ENCODE assay signal across 24 cellular contexts in the genomic region with DNA sequence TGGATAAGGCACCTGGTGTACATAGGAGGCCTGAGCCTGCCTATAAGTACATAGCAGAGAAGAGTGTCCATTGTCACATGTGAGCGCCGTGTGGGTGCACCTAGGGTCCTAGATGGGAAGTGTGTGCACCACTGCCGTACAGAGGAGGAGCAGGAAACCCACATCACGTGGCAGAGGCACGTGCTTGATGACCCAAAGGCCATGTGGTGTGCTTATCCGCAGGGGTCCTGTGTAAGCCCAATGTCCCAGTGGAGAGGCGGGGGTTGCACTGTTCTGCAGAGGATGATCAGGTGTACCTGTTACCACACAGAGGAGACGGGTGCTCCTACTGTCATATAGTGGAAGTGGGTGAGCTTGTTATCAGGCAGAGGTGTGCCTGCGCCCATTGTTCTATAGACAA.
"Had no signal": no experiment of that assay in that cellular context is flagged by ENCODE, and none has a peak within 500 bp of the region (broad histone marks: within the 10 kb centered on the region; RNA-seq: fewer than 3 reads in every experiment).

No MANE protein-coding gene starts in this region.

- H3K27ac Mint-ChIP-seq: activated B cell treated with CpG ODN at 0.5 μM for 24 hours; activated CD4-positive, alpha-beta T cell treated with anti-CD3 and anti-CD28 coated beads for 36 hours; activated naive CD4-positive, alpha-beta T cell treated with anti-CD3 and anti-CD28 coated beads, Interleukin-2, amount 50 U/mL, for 72 hours; activated T-cell treated with anti-CD3 and anti-CD28 coated beads, Interleukin-2, amount 50 U/mL, for 24 hours; activated T-helper 17 cell treated with anti-CD3 and anti-CD28 coated beads, Interleukin-2, amount 50 U/mL, for 72 hours; memory B cell; naive B cell; progenitor cell of endocrine pancreas; T-helper 1 cell treated with Interleukin-12 subunit alpha and Interleukin-12 subunit beta and Interleukin-4 antibody, amounts not matched to agents 30 μg/mL and 1 μg/mL, for 36 hours had no signal

- DNase-seq: activated B cell treated with CpG ODN at 0.5 μM for 24 hours; activated CD4-positive, alpha-beta T cell treated with anti-CD3 and anti-CD28 coated beads for 36 hours; activated CD4-positive, alpha-beta T cell treated with anti-CD3 and anti-CD28 coated beads, Interleukin-2, amount 50 U/mL, for 4 hours; activated CD8-positive, alpha-beta memory T cell treated with anti-CD3 and anti-CD28 coated beads for 24 hours; activated CD8-positive, alpha-beta memory T cell treated with anti-CD3 and anti-CD28 coated beads, Interleukin-2, amount 50 U/mL, for 4 hours; activated T-cell treated with anti-CD3 and anti-CD28 coated beads, Interleukin-2, amount 50 U/mL, for 24 hours; head of caudate nucleus; islet precursor cell; left colon; naive B cell; retina; stimulated activated CD4-positive, alpha-beta T cell treated with anti-CD3 and anti-CD28 coated beads, Interleukin-4, amount 100 ng/mL, for 24 hours; stimulated activated naive CD8-positive, alpha-beta T cell treated with anti-CD3 and anti-CD28 coated beads, Interleukin-15, Interleukin-2, amounts not matched to agents 100 U/mL and 50 U/mL, for 24 hours; T1000; upper lobe of left lung had no signal

- H3K27ac ChIP-seq: ascending aorta, coronary artery, gastroesophageal sphincter, upper lobe of left lung had no signal

- H3K4me1 Mint-ChIP-seq: activated B cell treated with CpG ODN at 0.5 μM for 24 hours; activated CD4-positive, alpha-beta T cell treated with anti-CD3 and anti-CD28 coated beads for 36 hours; activated T-helper 17 cell treated with anti-CD3 and anti-CD28 coated beads, Interleukin-2, amount 50 U/mL, for 72 hours; memory B cell; naive B cell had no signal

- H3K36me3 ChIP-seq: ascending aorta, gastroesophageal sphincter, upper lobe of left lung had no signal

- H3K27me3 ChIP-seq: ascending aorta, upper lobe of left lung had no signal

- H3K4me1 ChIP-seq: ascending aorta, gastroesophageal sphincter, upper lobe of left lung had no signal

- H3K36me3 Mint-ChIP-seq: memory B cell had no signal

- H3K9me3 Mint-ChIP-seq: activated T-cell treated with anti-CD3 and anti-CD28 coated beads, Interleukin-2, amount 50 U/mL, for 24 hours; activated T-helper 17 cell treated with anti-CD3 and anti-CD28 coated beads, Interleukin-2, amount 50 U/mL, for 72 hours; memory B cell; T-helper 1 cell treated with Interleukin-12 subunit alpha and Interleukin-12 subunit beta and Interleukin-4 antibody, amounts not matched to agents 30 μg/mL and 1 μg/mL, for 36 hours had no signal

- H3K4me3 Mint-ChIP-seq: activated B cell treated with CpG ODN at 0.5 μM for 24 hours; activated CD4-positive, alpha-beta T cell treated with anti-CD3 and anti-CD28 coated beads for 36 hours; activated T-cell treated with anti-CD3 and anti-CD28 coated beads, Interleukin-2, amount 50 U/mL, for 24 hours; activated T-helper 17 cell treated with anti-CD3 and anti-CD28 coated beads, Interleukin-2, amount 50 U/mL, for 72 hours; memory B cell; naive B cell; neural crest cell; T-helper 1 cell treated with Interleukin-12 subunit alpha and Interleukin-12 subunit beta and Interleukin-4 antibody, amounts not matched to agents 30 μg/mL and 1 μg/mL, for 36 hours had no signal

- ATAC-seq: activated CD4-positive, alpha-beta T cell treated with anti-CD3 and anti-CD28 coated beads for 36 hours; activated naive CD4-positive, alpha-beta T cell treated with anti-CD3 and anti-CD28 coated beads, Interleukin-2, amount 50 U/mL, for 72 hours; activated T-helper 17 cell treated with anti-CD3 and anti-CD28 coated beads, Interleukin-2, amount 50 U/mL, for 72 hours; gastroesophageal sphincter; left colon; stimulated activated naive CD8-positive, alpha-beta T cell treated with anti-CD3 and anti-CD28 coated beads, Interleukin-15, Interleukin-2, amounts not matched to agents 100 U/mL and 50 U/mL, for 24 hours had no signal

- H3K4me3 ChIP-seq: ascending aorta, coronary artery, gastroesophageal sphincter, upper lobe of left lung had no signal

- H3K9me3 ChIP-seq: ascending aorta, gastroesophageal sphincter, upper lobe of left lung had no signal
